9 cellular contexts compared by ENCODE assay signal in the genomic region with DNA sequence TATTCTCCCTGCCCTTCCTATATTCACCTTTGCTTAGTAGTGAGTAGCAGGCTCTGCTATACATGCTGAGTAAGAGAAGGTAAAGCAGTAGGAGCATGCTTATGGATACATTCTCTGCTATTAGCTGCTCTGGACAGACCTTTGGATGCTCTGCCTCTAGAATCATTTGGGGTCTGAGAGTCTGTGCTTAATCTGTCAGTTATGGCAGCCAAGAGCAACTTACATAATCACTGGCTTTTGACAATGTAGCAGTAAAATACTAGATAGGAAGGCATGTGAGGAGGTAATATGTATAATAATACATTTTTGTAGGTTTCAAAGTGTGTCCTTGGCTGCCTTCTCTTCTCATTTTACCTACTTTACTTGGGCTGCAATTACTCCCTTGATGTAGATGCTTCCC.
"Had no signal": no experiment of that assay in that cellular context is flagged by ENCODE, and none has a peak within 500 bp of the region (broad histone marks: within the 10 kb centered on the region; RNA-seq: fewer than 3 reads in every experiment).

No MANE protein-coding gene starts in this region.

- H3K4me3 ChIP-seq: GM23338, K562 had no signal

- FAIRE-seq: H1, H54, HTR-8/SVneo, K562 had no signal

- DNase-seq: H9, HCEC 1CT, IMR-90, KG1 had no signal
